10 cellular contexts compared by ENCODE assay signal in the genomic region with DNA sequence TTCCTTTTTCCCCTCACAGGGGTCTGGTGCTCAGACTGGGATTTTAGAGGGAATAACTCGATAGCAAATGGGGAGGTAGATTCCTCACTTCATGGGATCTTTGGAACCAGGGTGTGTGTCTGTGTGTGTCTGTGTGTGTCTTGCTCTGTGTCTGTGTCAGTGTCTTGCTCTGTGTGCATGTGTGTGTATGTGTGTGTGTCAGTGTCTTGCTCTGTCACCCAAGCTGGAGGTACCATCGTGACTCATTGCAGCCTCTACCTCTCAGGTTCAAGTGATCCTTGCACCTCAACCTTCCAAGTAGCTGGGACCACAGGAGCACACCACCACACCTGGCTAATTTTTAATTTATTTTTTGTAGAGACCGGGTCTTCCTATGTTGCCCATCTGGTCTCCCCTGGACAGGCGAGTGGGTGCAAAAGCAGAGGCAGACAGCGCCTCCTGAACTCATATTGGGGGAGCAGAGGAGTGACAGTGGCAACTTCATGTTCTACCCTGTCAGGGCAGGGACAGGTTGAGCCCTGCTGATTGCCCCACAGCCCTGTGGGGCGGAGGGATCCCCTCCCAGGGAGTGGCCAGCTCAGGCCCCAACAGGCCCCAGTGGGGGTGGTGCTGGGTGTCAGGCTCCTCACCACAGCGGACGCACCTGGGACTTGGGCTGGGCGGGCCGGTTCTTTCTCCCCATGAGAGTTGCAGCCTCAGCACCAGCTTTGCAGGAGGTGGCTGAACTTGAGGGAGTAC. TPM values are rescaled to one million over a fixed set of nuclear protein-coding genes. Genes with fewer than 3 reads are reported as not detected.
DNase-seq lines count a peak whose midpoint lies in the region; ATAC-seq, FAIRE-seq and TF ChIP-seq lines count a peak whose summit lies in the region.
"Had no signal": no experiment of that assay in that cellular context is flagged by ENCODE, and none has a peak within 500 bp of the region (broad histone marks: within the 10 kb centered on the region; RNA-seq: fewer than 3 reads in every experiment).

No MANE protein-coding gene starts in this region.

- no peaks in the 10 kb centered on the region for H3K9me3 ChIP-seq in hepatocyte (ENCODE audit: low read depth)

- intact Hi-C loops in activated T-helper 2 cell treated with anti-CD3 and anti-CD28 coated beads, Interferon-gamma antibody, Interleukin-2, Interleukin-4, amounts not matched to agents 10 μg/mL and 5 μg/mL and 100 μg/mL, durations not matched to agents 14 hours and 24 hours and 36 hours (cut with micrococcal nuclease), result no loop called here

- no peak for TF ChIP-seq CTCF in 22Rv1 (IDR thresholded peaks at IDR 0.05)
- TF ChIP-seq CTCF in KMS-11 (conservative IDR thresholded peaks at IDR 0.05; ENCODE audit: low read depth, low read length), result no peak
- TF ChIP-seq CTCF in hepatocyte (IDR thresholded peaks at IDR 0.05; ENCODE audit: poor library complexity), result no peak

- peak overlapping the region; percentile 47; the same call in 1 of the 2 replicates for H3K9ac ChIP-seq in KMS-11

- H3K4me3 Mint-ChIP-seq in activated T-helper 2 cell treated with anti-CD3 and anti-CD28 coated beads, Interferon-gamma antibody, Interleukin-2, Interleukin-4, amounts not matched to agents 10 μg/mL and 5 μg/mL and 100 μg/mL, durations not matched to agents 14 hours and 24 hours and 36 hours (ENCODE audit: low read depth), result no peak overlapping the region

- H3K36me3 Mint-ChIP-seq in activated T-helper 2 cell treated with anti-CD3 and anti-CD28 coated beads, Interferon-gamma antibody, Interleukin-2, Interleukin-4, amounts not matched to agents 10 μg/mL and 5 μg/mL and 100 μg/mL, durations not matched to agents 14 hours and 24 hours and 36 hours (ENCODE audit: low read depth), result peaks cover 14% of the 10 kb centered on the region

- no peak overlapping the region for H3K27ac Mint-ChIP-seq in activated T-helper 2 cell treated with anti-CD3 and anti-CD28 coated beads, Interferon-gamma antibody, Interleukin-2, Interleukin-4, amounts not matched to agents 10 μg/mL and 5 μg/mL and 100 μg/mL, durations not matched to agents 14 hours and 24 hours and 36 hours
- H3K27ac Mint-ChIP-seq: progenitor cell of endocrine pancreas had no signal

- peak; percentile 39 for ATAC-seq in GM21360 (IDR thresholded peaks at IDR 0.05; ENCODE audit: unreplicated experiment)

- H3K4me1 ChIP-seq in KMS-11 (ENCODE audit: low read depth, poor library complexity, severe bottlenecking), result peaks cover 99% of the 10 kb centered on the region
- peaks cover 27% of the 10 kb centered on the region for H3K4me1 ChIP-seq in hepatocyte (ENCODE audit: insufficient read depth)

- no peak for FAIRE-seq in urothelium cell line (lab: Jason Lieb, UNC)

- H3K27ac ChIP-seq in 22Rv1 (0 out of 2 replicates have a peak overlapping the region, but pooled peaks have one; percentile 43), KMS-11 (peak overlapping the region; percentile 96), hepatocyte (peak overlapping the region; percentile 66)

- H3K4me2 ChIP-seq in KMS-11 (peak overlapping the region; percentile 98), hepatocyte (no peak overlapping the region)

- H3K9me3 Mint-ChIP-seq in activated T-helper 2 cell treated with anti-CD3 and anti-CD28 coated beads, Interferon-gamma antibody, Interleukin-2, Interleukin-4, amounts not matched to agents 10 μg/mL and 5 μg/mL and 100 μg/mL, durations not matched to agents 14 hours and 24 hours and 36 hours, result no peaks in the 10 kb centered on the region

- H3K9me2 ChIP-seq in hepatocyte (replicated peaks; ENCODE audit: insufficient read depth), result no peaks in the 10 kb centered on the region

- H3K79me2 ChIP-seq in KMS-11 (ENCODE audit: insufficient read depth, low read depth) (peaks cover 63% of the 10 kb centered on the region), hepatocyte (peaks cover 47% of the 10 kb centered on the region)

- no peaks in the 10 kb centered on the region for H4K20me1 ChIP-seq in KMS-11 (ENCODE audit: insufficient read depth)
- H4K20me1 ChIP-seq in hepatocyte (ENCODE audit: insufficient read depth, poor library complexity, severe bottlenecking), result no peaks in the 10 kb centered on the region

- H3K4me3 ChIP-seq in KMS-11 (IDR thresholded peaks at IDR 0.05; ENCODE audit: insufficient read depth, low read depth, low read length), result no peak overlapping the region
- H3K4me3 ChIP-seq in hepatocyte, result no peak overlapping the region

- 90% methylated on average over 10 of the region's 10 CpGs for WGBS in hepatocyte (ENCODE audit: low lambda C conversion rate, missing lambda C conversion rate)

- no peak for DNase-seq in hepatocyte (ENCODE audit: low spot score)
- no peak for DNase-seq in SIG-M5 (lab: John Stamatoyannopoulos, UW)
- no peak for DNase-seq in urothelium cell line (ENCODE audit: low spot score)
- DNase-seq in stimulated activated CD4-positive, alpha-beta T cell treated with anti-CD3 and anti-CD28 coated beads, Interleukin-12 subunit alpha, Interleukin-12 subunit beta, amount 100 ng/mL, for 4 hours, result no peak
- DNase-seq in activated T-helper 2 cell treated with anti-CD3 and anti-CD28 coated beads, Interferon-gamma antibody, Interleukin-2, Interleukin-4, amounts not matched to agents 10 μg/mL and 5 μg/mL and 100 μg/mL, durations not matched to agents 14 hours and 24 hours and 36 hours (ENCODE audit: low spot score), result no peak

- no peaks in the 10 kb centered on the region for H3K27me3 Mint-ChIP-seq in activated T-helper 2 cell treated with anti-CD3 and anti-CD28 coated beads, Interferon-gamma antibody, Interleukin-2, Interleukin-4, amounts not matched to agents 10 μg/mL and 5 μg/mL and 100 μg/mL, durations not matched to agents 14 hours and 24 hours and 36 hours (ENCODE audit: low read depth)
- H3K27me3 Mint-ChIP-seq: progenitor cell of endocrine pancreas had no signal

- H2AFZ ChIP-seq in KMS-11 (ENCODE audit: low read depth) (no peak overlapping the region; the same call in 1 of the 2 replicates), hepatocyte (no peak overlapping the region)

- peaks cover 33% of the 10 kb centered on the region for H3K4me1 Mint-ChIP-seq in activated T-helper 2 cell treated with anti-CD3 and anti-CD28 coated beads, Interferon-gamma antibody, Interleukin-2, Interleukin-4, amounts not matched to agents 10 μg/mL and 5 μg/mL and 100 μg/mL, durations not matched to agents 14 hours and 24 hours and 36 hours (ENCODE audit: low read depth)

- no peaks in the 10 kb centered on the region for H3K36me3 ChIP-seq in KMS-11 (ENCODE audit: insufficient read depth)
- no peaks in the 10 kb centered on the region for H3K36me3 ChIP-seq in hepatocyte (replicated peaks; ENCODE audit: insufficient read depth, low read depth)

- no peaks in the 10 kb centered on the region for H3K27me3 ChIP-seq in KMS-11 (ENCODE audit: insufficient read depth, low read depth)
- no peaks in the 10 kb centered on the region for H3K27me3 ChIP-seq in hepatocyte

RNA-seq across cellular contexts. Expression of a gene that starts 10.4 kb away (rescaled TPM):
- total RNA-seq in hepatocyte, result 19.2 and 27.8 TPM in 2 replicates
- 43.5 and 47.9 TPM in 2 replicates for polyA plus RNA-seq in hepatocyte
- total RNA-seq in activated T-helper 2 cell treated with anti-CD3 and anti-CD28 coated beads, Interferon-gamma antibody, Interleukin-2, Interleukin-4, amounts not matched to agents 10 μg/mL and 5 μg/mL and 100 μg/mL, durations not matched to agents 14 hours and 24 hours and 36 hours, result 28.3 and 30.2 TPM in 2 replicates

RNA-seq across cellular contexts. Expression of a gene that starts 43.0 kb away (rescaled TPM):
- total RNA-seq in hepatocyte, result 49.6 and 53.3 TPM in 2 replicates
- 161 and 163 TPM in 2 replicates for polyA plus RNA-seq in hepatocyte
- total RNA-seq in activated T-helper 2 cell treated with anti-CD3 and anti-CD28 coated beads, Interferon-gamma antibody, Interleukin-2, Interleukin-4, amounts not matched to agents 10 μg/mL and 5 μg/mL and 100 μg/mL, durations not matched to agents 14 hours and 24 hours and 36 hours, result 159 and 162 TPM in 2 replicates

RNA-seq across cellular contexts. Expression of a gene that starts 43.2 kb away (rescaled TPM):
- total RNA-seq in hepatocyte, result 5.1 and 6.8 TPM in 2 replicates
- polyA plus RNA-seq in hepatocyte, result 0.56 and 1.7 TPM in 2 replicates
- total RNA-seq in activated T-helper 2 cell treated with anti-CD3 and anti-CD28 coated beads, Interferon-gamma antibody, Interleukin-2, Interleukin-4, amounts not matched to agents 10 μg/mL and 5 μg/mL and 100 μg/mL, durations not matched to agents 14 hours and 24 hours and 36 hours, result 11.4 and 12.0 TPM in 2 replicates

RNA-seq across cellular contexts. Expression of a gene that starts 58.6 kb away (rescaled TPM):
- total RNA-seq in hepatocyte, result not detected in 2 replicates
- polyA plus RNA-seq in hepatocyte, result 0.27 TPM in 1 of 2 replicates, not detected in the other
- total RNA-seq in activated T-helper 2 cell treated with anti-CD3 and anti-CD28 coated beads, Interferon-gamma antibody, Interleukin-2, Interleukin-4, amounts not matched to agents 10 μg/mL and 5 μg/mL and 100 μg/mL, durations not matched to agents 14 hours and 24 hours and 36 hours, result 0.34 and 1.3 TPM in 2 replicates
- total RNA-seq: M059J had no signal

Comparison
In these comparisons a context has a peak if more than half of its experiments do, and no peak if none do; other contexts are left out.
1. H3K27ac ChIP-seq: peak in every context shown above with its lines; median percentile 96 in KMS-11; 66 in hepatocyte; 43 in 22Rv1.